In genomic region chr15:65290228-65290627, GRCh38 we compare ENCODE assay signal across 1 cellular context.
TF ChIP-seq lines count a peak whose summit lies in the region.

No MANE protein-coding gene starts in this region.

TF ChIP-seq in K562, 482 proteins besides CTCF, POLR2A, EP300 and RAD21:
- no peak for TF ChIP-seq ARID3A (IDR thresholded peaks at IDR 0.05; ENCODE audit: borderline replicate concordance, low read depth, low read length)
- no peak for TF ChIP-seq NFXL1 (CRISPR knock-in tag; IDR thresholded peaks at IDR 0.05)
- no peak for TF ChIP-seq POLR2AphosphoS5 (IDR thresholded peaks at IDR 0.05; ENCODE audit: control insufficient read depth, insufficient read depth, low read depth, low read length)
- TF ChIP-seq PKNOX1 (IDR thresholded peaks at IDR 0.05) = peak; percentile 51; the same call in 1 of the 2 replicates
- TF ChIP-seq KDM1A (IDR thresholded peaks at IDR 0.05) = 0 out of 4 replicates have a peak, but pooled peaks of 1 of the 2 experiments have one; percentile 15
- TF ChIP-seq ZNF175 (CRISPR knock-in tag; IDR thresholded peaks at IDR 0.05; ENCODE audit: low read depth) = no peak
- TF ChIP-seq ZNF23 (CRISPR knock-in tag; IDR thresholded peaks at IDR 0.05) = no peak
- TF ChIP-seq PBX2 (CRISPR knock-in tag; IDR thresholded peaks at IDR 0.05; ENCODE audit: low read depth) = no peak
- TF ChIP-seq PBX2 (tag; conservative IDR thresholded peaks at IDR 0.05; ENCODE audit: low read depth) = peak; percentile 70
- peak; percentile 69 for TF ChIP-seq MEIS2 (IDR thresholded peaks at IDR 0.05; ENCODE audit: partially characterized antibody)
